Comparison of ENCODE assay signal across 8 cellular contexts in genomic region chr7:85851571-85852193, GRCh38.
A peak's percentile ranks its signal among the peaks of the same experiment; 100 is the strongest.
DNase-seq lines count a peak whose midpoint lies in the region; ATAC-seq and TF ChIP-seq lines count a peak whose summit lies in the region.

No MANE protein-coding gene starts in this region.

- H3K4me2 ChIP-seq in DND-41 (ENCODE audit: insufficient read depth, low read length) (no peak overlapping the region), mesenchymal stem cell (ENCODE audit: low read length, poor library complexity, severe bottlenecking) (no peak overlapping the region)

- no peaks in the 10 kb centered on the region for H4K20me1 ChIP-seq in DND-41 (ENCODE audit: insufficient read depth, low read length)

- H3K9ac ChIP-seq in DND-41 (ENCODE audit: low read depth, low read length), result no peak overlapping the region
- no peak overlapping the region for H3K9ac ChIP-seq in mesenchymal stem cell (ENCODE audit: low read length)

- no peak overlapping the region for H4K91ac ChIP-seq in mesenchymal stem cell (ENCODE audit: low read length)

- CTCF ChIA-PET in activated CD8-positive, alpha-beta T cell treated with anti-CD3 and anti-CD28 coated beads for 36 hours (lab: Charles Lee), result no interaction called here

- H3K36me3 ChIP-seq in DND-41 (ENCODE audit: insufficient read depth, low read length) (no peaks in the 10 kb centered on the region), mesenchymal stem cell (ENCODE audit: control insufficient read depth in 1 of 2, insufficient read depth in 2 of 2, low read depth in 1 of 2, low read length in 2 of 2) (no peaks in the 10 kb centered on the region)

- POLR2A ChIA-PET in activated CD8-positive, alpha-beta T cell treated with anti-CD3 and anti-CD28 coated beads for 36 hours (lab: Charles Lee), result no interaction called here

- no peaks in the 10 kb centered on the region for H3K36me3 Mint-ChIP-seq in activated CD8-positive, alpha-beta T cell treated with anti-CD3 and anti-CD28 coated beads for 36 hours (ENCODE audit: low read depth)

- no peak overlapping the region for H2BK12ac ChIP-seq in mesenchymal stem cell (ENCODE audit: low read length in 2 of 2)

- H3K79me1 ChIP-seq in mesenchymal stem cell (replicated peaks; ENCODE audit: low read length, poor library complexity, severe bottlenecking), result no peaks in the 10 kb centered on the region

- H3K4me1 Mint-ChIP-seq in activated CD8-positive, alpha-beta T cell treated with anti-CD3 and anti-CD28 coated beads for 36 hours (ENCODE audit: low read depth), result no peaks in the 10 kb centered on the region

- no peak overlapping the region for H3K4me3 ChIP-seq in DND-41 (ENCODE audit: low read depth in 1 of 2, low read length in 2 of 2)
- H3K4me3 ChIP-seq in mesenchymal stem cell (ENCODE audit: insufficient read depth in 1 of 2, low read depth in 1 of 2, low read length in 2 of 2), result no peak overlapping the region

- no peak overlapping the region for H4K8ac ChIP-seq in mesenchymal stem cell (ENCODE audit: low read length)

- no peak overlapping the region for H2BK15ac ChIP-seq in mesenchymal stem cell (ENCODE audit: low read depth, poor library complexity, severe bottlenecking)

- no peaks in the 10 kb centered on the region for H3K9me3 ChIP-seq in DND-41 (ENCODE audit: insufficient read depth, low read length, severe bottlenecking)
- H3K9me3 ChIP-seq in mesenchymal stem cell (ENCODE audit: control insufficient read depth, low read length), result no peaks in the 10 kb centered on the region

- H2BK120ac ChIP-seq in mesenchymal stem cell (ENCODE audit: low read depth, low read length), result no peak overlapping the region

- no peak overlapping the region for H3K18ac ChIP-seq in mesenchymal stem cell (ENCODE audit: low read depth in 1 of 2, low read length in 2 of 2)

- no peak overlapping the region for H2BK5ac ChIP-seq in mesenchymal stem cell (ENCODE audit: low read depth, low read length, poor library complexity, severe bottlenecking)

- no peak overlapping the region for H3K14ac ChIP-seq in mesenchymal stem cell (ENCODE audit: low read length in 2 of 2)

- ATAC-seq in DND-41 (ENCODE audit: insufficient read depth, low read depth), result no peak
- ATAC-seq in activated CD8-positive, alpha-beta T cell treated with anti-CD3 and anti-CD28 coated beads for 36 hours, result no peak

- no peaks in the 10 kb centered on the region for H3K4me1 ChIP-seq in DND-41 (ENCODE audit: insufficient read depth, low read length)
- H3K4me1 ChIP-seq in mesenchymal stem cell (ENCODE audit: control insufficient read depth, insufficient read depth, low read depth, low read length), result peaks cover 2% of the 10 kb centered on the region

- no peak overlapping the region for H3K4me3 Mint-ChIP-seq in activated CD8-positive, alpha-beta T cell treated with anti-CD3 and anti-CD28 coated beads for 36 hours

- no peak overlapping the region for H3K23ac ChIP-seq in mesenchymal stem cell (ENCODE audit: low read length in 2 of 2)

- no peaks in the 10 kb centered on the region for H3K27me3 Mint-ChIP-seq in activated CD8-positive, alpha-beta T cell treated with anti-CD3 and anti-CD28 coated beads for 36 hours

- no peak overlapping the region for H3K4ac ChIP-seq in mesenchymal stem cell (ENCODE audit: low read depth in 1 of 2, low read length in 2 of 2)

- no peak overlapping the region for H3K27ac Mint-ChIP-seq in activated CD8-positive, alpha-beta T cell treated with anti-CD3 and anti-CD28 coated beads for 36 hours

- intact Hi-C loops in activated CD8-positive, alpha-beta T cell treated with anti-CD3 and anti-CD28 coated beads for 36 hours (cut with micrococcal nuclease), result no loop called here

- TF ChIP-seq CTCF in DND-41 (IDR thresholded peaks at IDR 0.05; ENCODE audit: borderline replicate concordance, extremely low read depth, low read length, poor library complexity, severe bottlenecking), result peak; percentile 39
- no peak for TF ChIP-seq CTCF in activated CD8-positive, alpha-beta T cell treated with anti-CD3 and anti-CD28 coated beads for 36 hours (IDR thresholded peaks at IDR 0.05)

- no peaks in the 10 kb centered on the region for H3K27me3 ChIP-seq in DND-41 (ENCODE audit: insufficient read depth, low read length, poor library complexity)
- H3K27me3 ChIP-seq in mesenchymal stem cell (ENCODE audit: control insufficient read depth in 1 of 2, insufficient read depth in 1 of 2, low read length in 2 of 2), result no peaks in the 10 kb centered on the region

- H2AFZ ChIP-seq in DND-41 (ENCODE audit: low read depth, low read length) (no peak overlapping the region), mesenchymal stem cell (ENCODE audit: low read depth, low read length) (no peak overlapping the region)

- no peak overlapping the region for H3K27ac ChIP-seq in DND-41 (ENCODE audit: low read length)
- no peak overlapping the region for H3K27ac ChIP-seq in mesenchymal stem cell (ENCODE audit: low read length, poor library complexity, severe bottlenecking)

- DNase-seq in DND-41 (no peak), NCI-H1092 treated with DMSO at 0.1 percent for 48 hours (lab: John Stamatoyannopoulos, UW) (peak; percentile 63), brain pericyte (ENCODE audit: low read depth, low spot score) (peak; percentile 5), mesenchymal stem cell (peak; percentile 57), NCI-H345 (lab: John Stamatoyannopoulos, UW) (no peak)
- no peak for DNase-seq in activated CD8-positive, alpha-beta memory T cell treated with anti-CD3 and anti-CD28 coated beads, Interleukin-2, amount 50 U/mL, for 4 hours
- DNase-seq in activated CD8-positive, alpha-beta T cell treated with anti-CD3 and anti-CD28 coated beads for 36 hours, result no peak
- no peak for DNase-seq in stimulated activated CD4-positive, alpha-beta T cell treated with anti-CD3 and anti-CD28 coated beads, Interleukin-15, amount 100 ng/mL, for 24 hours

- no CpG with 5 or more reads among the region's 6 CpGs for WGBS in mesenchymal stem cell

- H3K9me3 Mint-ChIP-seq in activated CD8-positive, alpha-beta T cell treated with anti-CD3 and anti-CD28 coated beads for 36 hours, result peaks cover 2% of the 10 kb centered on the region

- H2AK5ac ChIP-seq in mesenchymal stem cell (ENCODE audit: low read length, severe bottlenecking), result no peak overlapping the region

- H3K79me2 ChIP-seq in DND-41 (ENCODE audit: insufficient read depth, low read length), result no peaks in the 10 kb centered on the region

Comparison
In these comparisons a context has a peak if more than half of its experiments do, and no peak if none do; other contexts are left out.
1. DNase-seq: peak in NCI-H1092 treated with DMSO at 0.1 percent for 48 hours (single experiment), brain pericyte (single experiment) and mesenchymal stem cell (single experiment); none in DND-41 (single experiment), activated CD8-positive, alpha-beta memory T cell treated with anti-CD3 and anti-CD28 coated beads, Interleukin-2, amount 50 U/mL, for 4 hours (single experiment), activated CD8-positive, alpha-beta T cell treated with anti-CD3 and anti-CD28 coated beads for 36 hours (single experiment), stimulated activated CD4-positive, alpha-beta T cell treated with anti-CD3 and anti-CD28 coated beads, Interleukin-15, amount 100 ng/mL, for 24 hours (single experiment) and NCI-H345 (single experiment).